1 cellular context compared by ENCODE assay signal in the genomic region with DNA sequence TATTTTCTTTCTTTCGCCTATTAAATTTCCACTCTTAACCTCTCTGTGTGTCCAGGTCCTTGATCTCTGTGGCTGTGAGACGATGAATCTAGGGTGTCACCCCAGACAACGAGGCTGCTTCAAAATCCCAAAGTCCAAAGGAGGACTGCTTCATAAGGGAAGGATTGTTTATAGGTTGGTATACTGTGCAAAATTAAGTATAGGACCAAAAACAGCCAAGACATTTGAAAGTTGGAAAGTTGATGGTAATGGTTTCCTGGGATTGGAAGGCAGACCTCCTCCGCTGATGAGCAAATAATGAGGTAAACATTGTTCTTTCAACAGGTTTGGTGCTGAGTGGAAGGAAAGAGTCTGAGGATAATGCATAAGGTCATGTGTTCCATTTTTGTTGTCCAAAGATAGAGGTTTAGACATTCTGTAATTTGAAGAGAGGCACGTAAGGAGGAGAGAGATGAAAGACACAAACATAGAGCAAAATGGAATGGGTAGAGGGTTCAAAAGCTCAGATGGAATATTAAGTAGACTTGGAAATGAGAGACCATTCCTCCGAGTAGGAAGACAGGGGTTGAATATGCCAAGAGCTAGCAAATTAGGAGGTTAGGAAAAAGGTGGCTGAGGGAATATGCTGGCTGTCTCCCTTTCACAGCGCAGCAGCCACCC.
TF ChIP-seq lines count a peak whose summit lies in the region.

No MANE protein-coding gene starts in this region.

TF ChIP-seq in IMR-90, 13 proteins besides CTCF, POLR2A, EP300 and RAD21:
- TF ChIP-seq RCOR1 (IDR thresholded peaks at IDR 0.05; ENCODE audit: insufficient replicate concordance, low read length): no peak
- TF ChIP-seq MAZ (IDR thresholded peaks at IDR 0.05; ENCODE audit: borderline replicate concordance, low read depth, low read length): no peak
- TF ChIP-seq CHD1 (IDR thresholded peaks at IDR 0.05; ENCODE audit: low read depth, low read length): no peak
- no peak for TF ChIP-seq NFE2L2 (IDR thresholded peaks at IDR 0.05; ENCODE audit: low read depth, low read length)
- TF ChIP-seq, protein P1, sequence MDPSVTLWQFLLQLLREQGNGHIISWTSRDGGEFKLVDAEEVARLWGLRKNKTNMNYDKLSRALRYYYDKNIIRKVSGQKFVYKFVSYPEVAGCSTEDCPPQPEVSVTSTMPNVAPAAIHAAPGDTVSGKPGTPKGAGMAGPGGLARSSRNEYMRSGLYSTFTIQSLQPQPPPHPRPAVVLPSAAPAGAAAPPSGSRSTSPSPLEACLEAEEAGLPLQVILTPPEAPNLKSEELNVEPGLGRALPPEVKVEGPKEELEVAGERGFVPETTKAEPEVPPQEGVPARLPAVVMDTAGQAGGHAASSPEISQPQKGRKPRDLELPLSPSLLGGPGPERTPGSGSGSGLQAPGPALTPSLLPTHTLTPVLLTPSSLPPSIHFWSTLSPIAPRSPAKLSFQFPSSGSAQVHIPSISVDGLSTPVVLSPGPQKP (IDR thresholded peaks at IDR 0.05; ENCODE audit: borderline replicate concordance, low read depth, low read length): no peak
- no peak for TF ChIP-seq RFX5 (IDR thresholded peaks at IDR 0.05; ENCODE audit: low read depth, low read length)
- TF ChIP-seq FOS (IDR thresholded peaks at IDR 0.05; ENCODE audit: low read depth, low read length): no peak
- TF ChIP-seq CEBPB (IDR thresholded peaks at IDR 0.05; ENCODE audit: low read depth, low read length): no peak
- TF ChIP-seq, protein P2, sequence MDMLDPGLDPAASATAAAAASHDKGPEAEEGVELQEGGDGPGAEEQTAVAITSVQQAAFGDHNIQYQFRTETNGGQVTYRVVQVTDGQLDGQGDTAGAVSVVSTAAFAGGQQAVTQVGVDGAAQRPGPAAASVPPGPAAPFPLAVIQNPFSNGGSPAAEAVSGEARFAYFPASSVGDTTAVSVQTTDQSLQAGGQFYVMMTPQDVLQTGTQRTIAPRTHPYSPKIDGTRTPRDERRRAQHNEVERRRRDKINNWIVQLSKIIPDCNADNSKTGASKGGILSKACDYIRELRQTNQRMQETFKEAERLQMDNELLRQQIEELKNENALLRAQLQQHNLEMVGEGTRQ (IDR thresholded peaks at IDR 0.05; ENCODE audit: low read depth, low read length): no peak
- TF ChIP-seq SMC3 (IDR thresholded peaks at IDR 0.05; ENCODE audit: low read depth, low read length): no peak
- no peak for TF ChIP-seq BHLHE40 (IDR thresholded peaks at IDR 0.05; ENCODE audit: low read depth, low read length)
- TF ChIP-seq MXI1 (IDR thresholded peaks at IDR 0.05; ENCODE audit: borderline replicate concordance, low read depth, low read length): no peak
- no peak for TF ChIP-seq MAFK (IDR thresholded peaks at IDR 0.05; ENCODE audit: low read depth, low read length)
